In the genomic region with DNA sequence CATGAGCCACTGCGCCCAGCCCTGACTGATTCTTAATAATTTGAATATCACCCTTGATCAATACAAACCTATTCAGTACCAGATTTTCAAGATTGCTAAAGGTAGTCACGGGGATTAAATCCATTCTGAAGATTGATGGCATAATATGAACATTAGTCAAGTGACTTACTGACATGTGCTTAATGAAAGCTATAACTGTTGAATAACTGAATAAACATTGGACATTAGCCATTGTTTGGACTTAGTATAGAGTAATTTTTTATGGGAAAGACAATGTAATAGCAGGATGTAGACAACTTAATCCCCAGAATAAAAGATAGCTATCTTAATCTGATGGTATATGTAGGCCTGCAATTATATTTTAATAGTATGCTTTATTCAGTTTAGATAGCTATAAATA, we compare ENCODE assay signal across 32 cellular contexts.
"Had no signal": no experiment of that assay in that cellular context is flagged by ENCODE, and none has a peak within 500 bp of the region (broad histone marks: within the 10 kb centered on the region; RNA-seq: fewer than 3 reads in every experiment).

No MANE protein-coding gene starts in this region.

- DNase-seq: activated CD4-positive, alpha-beta memory T cell treated with anti-CD3 and anti-CD28 coated beads for 36 hours; activated CD4-positive, alpha-beta T cell treated with anti-CD3 and anti-CD28 coated beads for 36 hours; activated CD4-positive, alpha-beta T cell treated with anti-CD3 and anti-CD28 coated beads, Interleukin-2, amount 10 ng/mL, durations not matched to agents 24 days and 14 days; activated CD4-positive, CD25-positive, alpha-beta regulatory T cell; activated CD4-positive, CD25-positive, alpha-beta regulatory T cell treated with anti-CD3 and anti-CD28 coated beads, Interleukin-2, amount 50 U/mL, for 72 hours; activated CD8-positive, alpha-beta memory T cell treated with anti-CD3 and anti-CD28 coated beads, Interleukin-2, amount 10 ng/mL, durations not matched to agents 7 days and 5 days; activated CD8-positive, alpha-beta memory T cell treated with anti-CD3 and anti-CD28 coated beads, Interleukin-2, amount 50 U/mL, for 4 hours; activated CD8-positive, alpha-beta T cell treated with anti-CD3 and anti-CD28 coated beads, Interleukin-2, amount 10 ng/mL, durations not matched to agents 7 days and 5 days; activated effector memory CD4-positive, alpha-beta T cell treated with anti-CD3 and anti-CD28 coated beads, Interleukin-2, amount 50 U/mL, for 16 hours; activated naive CD4-positive, alpha-beta T cell treated with anti-CD3 and anti-CD28 coated beads for 36 hours; activated naive CD8-positive, alpha-beta T cell treated with anti-CD3 and anti-CD28 coated beads for 36 hours; activated naive CD8-positive, alpha-beta T cell treated with anti-CD3 and anti-CD28 coated beads, Interleukin-2, amount 50 U/mL, for 24 hours; activated T-cell treated with anti-CD3 and anti-CD28 coated beads, Interleukin-2, amount 50 U/mL, for 1 hour; activated T-cell treated with anti-CD3 and anti-CD28 coated beads, Interleukin-2, amount 50 U/mL, for 48 hours; adrenal gland; amygdala; aorta; body of pancreas; caudate nucleus; cortex of kidney; dermis blood vessel endothelial cell; effector CD4-positive, alpha-beta T cell; effector memory CD8-positive, alpha-beta T cell; erythroblast; esophagus squamous epithelium; foreskin melanocyte; heart right ventricle; T-helper 2 cell had no signal

- H3K4me3 Mint-ChIP-seq: activated CD4-positive, alpha-beta memory T cell treated with anti-CD3 and anti-CD28 coated beads for 36 hours; activated CD4-positive, alpha-beta T cell treated with anti-CD3 and anti-CD28 coated beads for 36 hours; activated CD4-positive, alpha-beta T cell treated with anti-CD3 and anti-CD28 coated beads, Interleukin-2, amount 10 ng/mL, durations not matched to agents 24 days and 14 days; activated CD8-positive, alpha-beta memory T cell treated with anti-CD3 and anti-CD28 coated beads, Interleukin-2, amount 10 ng/mL, durations not matched to agents 7 days and 5 days; activated CD8-positive, alpha-beta T cell treated with anti-CD3 and anti-CD28 coated beads, Interleukin-2, amount 10 ng/mL, durations not matched to agents 7 days and 5 days; activated naive CD4-positive, alpha-beta T cell treated with anti-CD3 and anti-CD28 coated beads for 36 hours; activated naive CD4-positive, alpha-beta T cell treated with anti-CD3 and anti-CD28 coated beads, Interleukin-2, amount 50 U/mL, for 24 hours; activated naive CD8-positive, alpha-beta T cell treated with anti-CD3 and anti-CD28 coated beads for 36 hours; activated naive CD8-positive, alpha-beta T cell treated with anti-CD3 and anti-CD28 coated beads, Interleukin-2, amount 50 U/mL, for 24 hours; activated T-helper 1 cell treated with anti-CD3 and anti-CD28 coated beads, Interleukin-12 subunit alpha, Interleukin-12 subunit beta, Interleukin-2, Interleukin-4 antibody, amounts not matched to agents 30 ng/mL and 10 ng/mL and 1 ng/mL, durations not matched to agents 14 hours and 24 hours and 36 hours; effector memory CD8-positive, alpha-beta T cell had no signal

- H3K36me3 Mint-ChIP-seq: activated CD4-positive, alpha-beta memory T cell treated with anti-CD3 and anti-CD28 coated beads for 36 hours; activated CD8-positive, alpha-beta memory T cell treated with anti-CD3 and anti-CD28 coated beads, Interleukin-2, amount 10 ng/mL, durations not matched to agents 7 days and 5 days; activated naive CD4-positive, alpha-beta T cell treated with anti-CD3 and anti-CD28 coated beads, Interleukin-2, amount 50 U/mL, for 24 hours; activated naive CD8-positive, alpha-beta T cell treated with anti-CD3 and anti-CD28 coated beads for 36 hours had no signal

- H3K9me3 Mint-ChIP-seq: activated CD4-positive, alpha-beta memory T cell treated with anti-CD3 and anti-CD28 coated beads for 36 hours; activated CD4-positive, alpha-beta T cell treated with anti-CD3 and anti-CD28 coated beads, Interleukin-2, amount 10 ng/mL, durations not matched to agents 24 days and 14 days; activated naive CD4-positive, alpha-beta T cell treated with anti-CD3 and anti-CD28 coated beads for 36 hours; activated naive CD4-positive, alpha-beta T cell treated with anti-CD3 and anti-CD28 coated beads, Interleukin-2, amount 50 U/mL, for 24 hours; activated naive CD8-positive, alpha-beta T cell treated with anti-CD3 and anti-CD28 coated beads, Interleukin-2, amount 50 U/mL, for 24 hours; activated T-helper 1 cell treated with anti-CD3 and anti-CD28 coated beads, Interleukin-12 subunit alpha, Interleukin-12 subunit beta, Interleukin-2, Interleukin-4 antibody, amounts not matched to agents 30 ng/mL and 10 ng/mL and 1 ng/mL, durations not matched to agents 14 hours and 24 hours and 36 hours; activated T-helper 2 cell treated with anti-CD3 and anti-CD28 coated beads, Interferon-gamma antibody, Interleukin-2, Interleukin-4, amounts not matched to agents 10 μg/mL and 5 μg/mL and 100 μg/mL, durations not matched to agents 14 hours and 24 hours and 36 hours; effector memory CD8-positive, alpha-beta T cell had no signal

- H3K4me1 Mint-ChIP-seq: activated CD4-positive, alpha-beta T cell treated with anti-CD3 and anti-CD28 coated beads for 36 hours; activated CD4-positive, alpha-beta T cell treated with anti-CD3 and anti-CD28 coated beads, Interleukin-2, amount 10 ng/mL, durations not matched to agents 24 days and 14 days; activated CD8-positive, alpha-beta memory T cell treated with anti-CD3 and anti-CD28 coated beads, Interleukin-2, amount 10 ng/mL, durations not matched to agents 7 days and 5 days; activated naive CD4-positive, alpha-beta T cell treated with anti-CD3 and anti-CD28 coated beads, Interleukin-2, amount 50 U/mL, for 24 hours; activated naive CD8-positive, alpha-beta T cell treated with anti-CD3 and anti-CD28 coated beads for 36 hours; activated naive CD8-positive, alpha-beta T cell treated with anti-CD3 and anti-CD28 coated beads, Interleukin-2, amount 50 U/mL, for 24 hours had no signal

- ATAC-seq: activated CD4-positive, alpha-beta T cell treated with anti-CD3 and anti-CD28 coated beads for 36 hours; activated CD8-positive, alpha-beta memory T cell treated with anti-CD3 and anti-CD28 coated beads, Interleukin-2, amount 10 ng/mL, durations not matched to agents 7 days and 5 days; activated CD8-positive, alpha-beta T cell treated with anti-CD3 and anti-CD28 coated beads, Interleukin-2, amount 10 ng/mL, durations not matched to agents 7 days and 5 days; activated naive CD8-positive, alpha-beta T cell treated with anti-CD3 and anti-CD28 coated beads, Interleukin-2, amount 50 U/mL, for 24 hours; body of pancreas; effector memory CD8-positive, alpha-beta T cell; gastroesophageal sphincter; heart right ventricle had no signal

- H3K27ac Mint-ChIP-seq: activated CD4-positive, alpha-beta memory T cell treated with anti-CD3 and anti-CD28 coated beads for 36 hours; activated CD4-positive, alpha-beta T cell treated with anti-CD3 and anti-CD28 coated beads for 36 hours; activated CD4-positive, alpha-beta T cell treated with anti-CD3 and anti-CD28 coated beads, Interleukin-2, amount 10 ng/mL, durations not matched to agents 24 days and 14 days; activated CD8-positive, alpha-beta memory T cell treated with anti-CD3 and anti-CD28 coated beads, Interleukin-2, amount 10 ng/mL, durations not matched to agents 7 days and 5 days; activated CD8-positive, alpha-beta T cell treated with anti-CD3 and anti-CD28 coated beads, Interleukin-2, amount 10 ng/mL, durations not matched to agents 7 days and 5 days; activated naive CD4-positive, alpha-beta T cell treated with anti-CD3 and anti-CD28 coated beads for 36 hours; activated naive CD4-positive, alpha-beta T cell treated with anti-CD3 and anti-CD28 coated beads, Interleukin-2, amount 50 U/mL, for 24 hours; activated naive CD8-positive, alpha-beta T cell treated with anti-CD3 and anti-CD28 coated beads for 36 hours; activated naive CD8-positive, alpha-beta T cell treated with anti-CD3 and anti-CD28 coated beads, Interleukin-2, amount 50 U/mL, for 24 hours; activated T-helper 1 cell treated with anti-CD3 and anti-CD28 coated beads, Interleukin-12 subunit alpha, Interleukin-12 subunit beta, Interleukin-2, Interleukin-4 antibody, amounts not matched to agents 30 ng/mL and 10 ng/mL and 1 ng/mL, durations not matched to agents 14 hours and 24 hours and 36 hours; activated T-helper 2 cell treated with anti-CD3 and anti-CD28 coated beads, Interferon-gamma antibody, Interleukin-2, Interleukin-4, amounts not matched to agents 10 μg/mL and 5 μg/mL and 100 μg/mL, durations not matched to agents 14 hours and 24 hours and 36 hours; effector memory CD8-positive, alpha-beta T cell had no signal
